10 cellular contexts compared by ENCODE assay signal in the genomic region with DNA sequence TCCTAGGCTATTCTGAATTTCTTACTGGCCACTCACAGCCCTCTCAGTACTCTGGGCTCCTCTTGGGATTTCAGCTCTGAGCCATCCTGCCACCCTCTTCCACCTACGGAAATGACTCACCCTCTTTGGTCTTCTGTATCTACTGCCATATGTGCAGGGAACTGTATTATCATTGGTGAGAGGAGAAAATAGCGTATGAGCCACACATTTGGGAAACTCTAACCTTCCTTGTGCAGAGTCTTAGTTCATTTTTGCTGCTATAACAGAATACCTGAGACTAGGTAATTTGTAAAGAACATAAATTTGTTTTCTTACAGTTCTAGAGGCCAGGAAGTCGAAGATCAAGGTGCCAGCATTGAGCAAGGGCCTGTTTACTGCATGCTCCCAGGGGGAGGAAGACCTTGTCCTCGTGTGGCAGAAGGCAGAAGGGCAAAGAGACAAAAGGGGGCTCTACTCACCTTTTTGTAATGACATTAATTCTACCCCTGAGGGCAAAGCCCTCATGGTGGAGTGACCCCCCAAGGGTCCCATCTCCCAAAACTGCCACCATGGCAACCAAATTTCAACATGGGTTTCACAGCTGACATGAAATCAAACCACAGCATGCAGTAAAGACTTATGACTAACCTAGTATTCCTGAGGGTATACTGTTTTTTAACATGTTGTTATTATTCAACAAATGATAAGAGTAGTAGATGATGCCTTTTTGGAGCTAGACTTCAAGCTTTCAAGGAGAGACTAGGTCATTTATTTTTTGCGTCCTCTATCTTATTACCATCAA.
DNase-seq lines count a peak whose midpoint lies in the region; ATAC-seq and TF ChIP-seq lines count a peak whose summit lies in the region.
"Had no signal": no experiment of that assay in that cellular context is flagged by ENCODE, and none has a peak within 500 bp of the region (broad histone marks: within the 10 kb centered on the region; RNA-seq: fewer than 3 reads in every experiment).

No MANE protein-coding gene starts in this region.

- no peak overlapping the region for H3K4me3 Mint-ChIP-seq in activated T-cell treated with anti-CD3 and anti-CD28 coated beads, Interleukin-2, amount 50 U/mL, for 24 hours
- no peak overlapping the region for H3K4me3 Mint-ChIP-seq in stimulated activated effector memory CD8-positive, alpha-beta T cell treated with anti-CD3 and anti-CD28 coated beads, Interleukin-12 subunit alpha, Interleukin-12 subunit beta, amount 100 ng/mL, for 72 hours

- peak overlapping the region; percentile 7 for H3K27ac ChIP-seq in OCI-LY1 (ENCODE audit: low read depth, low read length, poor library complexity, severe bottlenecking)

- no peak for DNase-seq in activated T-cell treated with anti-CD3 and anti-CD28 coated beads, Interleukin-2, amount 50 U/mL, for 24 hours
- no peak for DNase-seq in activated T-cell treated with anti-CD3 and anti-CD28 coated beads, Interleukin-2, amount 50 U/mL, for 1 hour
- peak; percentile 56 for DNase-seq in dedifferentiated amniotic fluid mesenchymal stem cell (ENCODE audit: extremely low spot score)
- no peak for DNase-seq in stimulated activated effector memory CD8-positive, alpha-beta T cell treated with anti-CD3 and anti-CD28 coated beads, Interleukin-12 subunit alpha, Interleukin-12 subunit beta, amount 100 ng/mL, for 72 hours (ENCODE audit: low spot score in 2 of 2)
- no peak for DNase-seq in inferior parietal cortex (ENCODE audit: extremely low spot score)
- no peak for DNase-seq in NCI-H2107 (lab: John Stamatoyannopoulos, UW)
- no peak for DNase-seq in GM10266 (ENCODE audit: extremely low spot score)
- DNase-seq: central memory CD4-positive, alpha-beta T cell had no signal

- H3K9ac ChIP-seq in OCI-LY1 (ENCODE audit: low read length), result no peak overlapping the region

- no peaks in the 10 kb centered on the region for H3K27me3 ChIP-seq in OCI-LY1 (ENCODE audit: insufficient read depth, low read length)

- H3K27me3 Mint-ChIP-seq in activated T-cell treated with anti-CD3 and anti-CD28 coated beads, Interleukin-2, amount 50 U/mL, for 24 hours, result no peaks in the 10 kb centered on the region

- no peaks in the 10 kb centered on the region for H3K9me2 ChIP-seq in OCI-LY1 (ENCODE audit: low read depth, low read length)

- H3K4me2 ChIP-seq in OCI-LY1 (ENCODE audit: low read length), result no peak overlapping the region

- no peaks in the 10 kb centered on the region for H3F3A ChIP-seq in OCI-LY1 (ENCODE audit: insufficient read depth, low read length)

- H3K4me1 Mint-ChIP-seq in activated T-cell treated with anti-CD3 and anti-CD28 coated beads, Interleukin-2, amount 50 U/mL, for 24 hours (ENCODE audit: low read depth), result peaks cover 67% of the 10 kb centered on the region
- peaks cover 28% of the 10 kb centered on the region for H3K4me1 Mint-ChIP-seq in stimulated activated effector memory CD8-positive, alpha-beta T cell treated with anti-CD3 and anti-CD28 coated beads, Interleukin-12 subunit alpha, Interleukin-12 subunit beta, amount 100 ng/mL, for 72 hours

- no peak overlapping the region for H2AFZ ChIP-seq in OCI-LY1 (ENCODE audit: low read length)

- H3K9me3 ChIP-seq in OCI-LY1 (ENCODE audit: low read length), result no peaks in the 10 kb centered on the region

- peak; percentile 95 for ATAC-seq in stimulated activated effector memory CD8-positive, alpha-beta T cell treated with anti-CD3 and anti-CD28 coated beads, Interleukin-12 subunit alpha, Interleukin-12 subunit beta, amount 100 ng/mL, for 72 hours

- TF ChIP-seq CTCF in OCI-LY1 (IDR thresholded peaks at IDR 0.05; ENCODE audit: low read length), result no peak
- TF ChIP-seq CTCF in GM10266 (IDR thresholded peaks at IDR 0.05; ENCODE audit: control insufficient read depth, insufficient read depth, low read depth, missing control alignments), result no peak

- no peaks in the 10 kb centered on the region for H3K79me2 ChIP-seq in OCI-LY1 (ENCODE audit: insufficient read depth, low read length)

- H3K9me3 Mint-ChIP-seq in activated T-cell treated with anti-CD3 and anti-CD28 coated beads, Interleukin-2, amount 50 U/mL, for 24 hours, result no peaks in the 10 kb centered on the region
- no peaks in the 10 kb centered on the region for H3K9me3 Mint-ChIP-seq in stimulated activated effector memory CD8-positive, alpha-beta T cell treated with anti-CD3 and anti-CD28 coated beads, Interleukin-12 subunit alpha, Interleukin-12 subunit beta, amount 100 ng/mL, for 72 hours

- H3K36me3 Mint-ChIP-seq in activated T-cell treated with anti-CD3 and anti-CD28 coated beads, Interleukin-2, amount 50 U/mL, for 24 hours (ENCODE audit: low read depth), result peaks cover 63% of the 10 kb centered on the region
- H3K36me3 Mint-ChIP-seq in stimulated activated effector memory CD8-positive, alpha-beta T cell treated with anti-CD3 and anti-CD28 coated beads, Interleukin-12 subunit alpha, Interleukin-12 subunit beta, amount 100 ng/mL, for 72 hours, result peaks cover 27% of the 10 kb centered on the region

- no peaks in the 10 kb centered on the region for H4K20me1 ChIP-seq in OCI-LY1 (ENCODE audit: insufficient read depth, low read length)

- no peak overlapping the region for H3K4me3 ChIP-seq in OCI-LY1 (ENCODE audit: low read depth, low read length, poor library complexity, severe bottlenecking)
- H3K4me3 ChIP-seq: skin epidermis had no signal

- no peaks in the 10 kb centered on the region for H3K36me3 ChIP-seq in OCI-LY1 (ENCODE audit: insufficient read depth, low read length)

- peak overlapping the region; percentile 66 for H3K27ac Mint-ChIP-seq in activated T-cell treated with anti-CD3 and anti-CD28 coated beads, Interleukin-2, amount 50 U/mL, for 24 hours
- H3K27ac Mint-ChIP-seq in stimulated activated effector memory CD8-positive, alpha-beta T cell treated with anti-CD3 and anti-CD28 coated beads, Interleukin-12 subunit alpha, Interleukin-12 subunit beta, amount 100 ng/mL, for 72 hours, result peak overlapping the region; percentile 11

- H3K4me1 ChIP-seq in OCI-LY1 (ENCODE audit: insufficient read depth, low read length, severe bottlenecking), result peaks cover 46% of the 10 kb centered on the region
